ENCODE assay signal across 15 cellular contexts in the genomic region with DNA sequence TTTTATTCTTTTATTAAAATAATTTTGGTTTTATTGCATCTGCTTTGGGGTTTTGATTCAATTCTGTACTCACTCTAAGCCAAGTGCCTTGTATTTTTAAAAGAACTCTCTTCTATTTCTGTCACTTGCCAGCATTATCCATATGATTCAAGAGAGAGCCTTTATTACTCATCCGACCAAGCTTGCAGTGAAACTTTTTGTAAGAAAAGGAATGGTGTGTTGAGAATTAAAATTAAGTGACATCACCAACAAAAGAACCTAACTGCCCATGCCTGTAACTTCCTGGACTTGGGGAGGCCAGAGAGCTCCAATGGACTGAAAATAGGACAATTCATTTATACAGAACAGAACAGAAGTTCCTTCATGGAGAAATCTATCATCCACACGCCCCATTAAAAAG. TPM values are rescaled to one million over a fixed set of nuclear protein-coding genes. Genes with fewer than 3 reads are reported as not detected.
A peak's percentile ranks its signal among the peaks of the same experiment; 100 is the strongest.
DNase-seq lines count a peak whose midpoint lies in the region; ATAC-seq and TF ChIP-seq lines count a peak whose summit lies in the region.
"Had no signal": no experiment of that assay in that cellular context is flagged by ENCODE, and none has a peak within 500 bp of the region (broad histone marks: within the 10 kb centered on the region; RNA-seq: fewer than 3 reads in every experiment).

No MANE protein-coding gene starts in this region.

- intact Hi-C loops in natural killer cell (cut with micrococcal nuclease) = no loop called here
- intact Hi-C loops in activated T-helper 2 cell treated with anti-CD3 and anti-CD28 coated beads, Interferon-gamma antibody, Interleukin-2, Interleukin-4, amounts not matched to agents 10 μg/mL and 5 μg/mL and 100 μg/mL, durations not matched to agents 14 hours and 24 hours and 36 hours (cut with micrococcal nuclease) = loop anchor here (1.0 kb wide), 1 partner anchor 22 kb away; no protein-coding TSS in a partner anchor

- in situ Hi-C loops in GM13976 (cut with MboI; ENCODE audit: low sequenced_read_pairs, unreplicated experiment) = loop anchor here (5.0 kb wide), 1 partner anchor 55 kb away; the partner anchor contains the start of gene POC1B

- no peaks in the 10 kb centered on the region for H3K36me3 Mint-ChIP-seq in natural killer cell treated with Interleukin-12 subunit alpha and Interleukin-12 subunit beta and Interleukin-15 and Interleukin-18, amount 100 ng/mL, for 72 hours
- no peaks in the 10 kb centered on the region for H3K36me3 Mint-ChIP-seq in natural killer cell
- H3K36me3 Mint-ChIP-seq in activated T-helper 2 cell treated with anti-CD3 and anti-CD28 coated beads, Interferon-gamma antibody, Interleukin-2, Interleukin-4, amounts not matched to agents 10 μg/mL and 5 μg/mL and 100 μg/mL, durations not matched to agents 14 hours and 24 hours and 36 hours (ENCODE audit: low read depth) = peaks cover 15% of the 10 kb centered on the region

- peaks cover 2% of the 10 kb centered on the region for H3K9me3 Mint-ChIP-seq in natural killer cell treated with Interleukin-12 subunit alpha and Interleukin-12 subunit beta and Interleukin-15 and Interleukin-18, amount 100 ng/mL, for 72 hours
- no peaks in the 10 kb centered on the region for H3K9me3 Mint-ChIP-seq in natural killer cell
- no peaks in the 10 kb centered on the region for H3K9me3 Mint-ChIP-seq in activated T-helper 2 cell treated with anti-CD3 and anti-CD28 coated beads, Interferon-gamma antibody, Interleukin-2, Interleukin-4, amounts not matched to agents 10 μg/mL and 5 μg/mL and 100 μg/mL, durations not matched to agents 14 hours and 24 hours and 36 hours
- H3K9me3 Mint-ChIP-seq: IgD-negative memory B cell had no signal

- no peaks in the 10 kb centered on the region for H3K27me3 Mint-ChIP-seq in natural killer cell treated with Interleukin-12 subunit alpha and Interleukin-12 subunit beta and Interleukin-15 and Interleukin-18, amount 100 ng/mL, for 72 hours
- no peaks in the 10 kb centered on the region for H3K27me3 Mint-ChIP-seq in natural killer cell (ENCODE audit: low read depth in 2 of 2)
- no peaks in the 10 kb centered on the region for H3K27me3 Mint-ChIP-seq in activated T-helper 2 cell treated with anti-CD3 and anti-CD28 coated beads, Interferon-gamma antibody, Interleukin-2, Interleukin-4, amounts not matched to agents 10 μg/mL and 5 μg/mL and 100 μg/mL, durations not matched to agents 14 hours and 24 hours and 36 hours (ENCODE audit: low read depth)
- H3K27me3 Mint-ChIP-seq: B cell, IgD-negative memory B cell, progenitor cell of endocrine pancreas had no signal

- H3K4me3 Mint-ChIP-seq in natural killer cell treated with Interleukin-12 subunit alpha and Interleukin-12 subunit beta and Interleukin-15 and Interleukin-18, amount 100 ng/mL, for 72 hours = peak overlapping the region; percentile 76
- H3K4me3 Mint-ChIP-seq in natural killer cell = no peak overlapping the region
- no peak overlapping the region for H3K4me3 Mint-ChIP-seq in activated T-helper 2 cell treated with anti-CD3 and anti-CD28 coated beads, Interferon-gamma antibody, Interleukin-2, Interleukin-4, amounts not matched to agents 10 μg/mL and 5 μg/mL and 100 μg/mL, durations not matched to agents 14 hours and 24 hours and 36 hours (ENCODE audit: low read depth)
- H3K4me3 Mint-ChIP-seq: B cell, IgD-negative memory B cell had no signal

- H3K27ac Mint-ChIP-seq in natural killer cell treated with Interleukin-12 subunit alpha and Interleukin-12 subunit beta and Interleukin-15 and Interleukin-18, amount 100 ng/mL, for 72 hours = peak overlapping the region; percentile 82 to 87
- no peak overlapping the region for H3K27ac Mint-ChIP-seq in natural killer cell
- peak overlapping the region; percentile 59 for H3K27ac Mint-ChIP-seq in activated T-helper 2 cell treated with anti-CD3 and anti-CD28 coated beads, Interferon-gamma antibody, Interleukin-2, Interleukin-4, amounts not matched to agents 10 μg/mL and 5 μg/mL and 100 μg/mL, durations not matched to agents 14 hours and 24 hours and 36 hours
- H3K27ac Mint-ChIP-seq: B cell, IgD-negative memory B cell, progenitor cell of endocrine pancreas had no signal

- ATAC-seq in natural killer cell treated with Interleukin-12 subunit alpha and Interleukin-12 subunit beta and Interleukin-15 and Interleukin-18, amount 100 ng/mL, for 72 hours = peak; percentile 21 to 56
- no peak for ATAC-seq in natural killer cell

- no peak for DNase-seq in natural killer cell treated with Interleukin-12 subunit alpha and Interleukin-12 subunit beta and Interleukin-15 and Interleukin-18, amount 100 ng/mL, for 72 hours (ENCODE audit: low spot score)
- no peak for DNase-seq in natural killer cell
- DNase-seq in activated T-helper 2 cell treated with anti-CD3 and anti-CD28 coated beads, Interferon-gamma antibody, Interleukin-2, Interleukin-4, amounts not matched to agents 10 μg/mL and 5 μg/mL and 100 μg/mL, durations not matched to agents 14 hours and 24 hours and 36 hours (ENCODE audit: low spot score) = no peak
- DNase-seq in foreskin fibroblast = peak; percentile 69 to 85
- DNase-seq in GM13976 (ENCODE audit: low spot score) = no peak
- no peak for DNase-seq in NCI-H2171 treated with DMSO at 0.1 percent for 48 hours (lab: John Stamatoyannopoulos, UW)
- DNase-seq in NCI-H2227 treated with DMSO at 0.1 percent for 48 hours (lab: John Stamatoyannopoulos, UW) = no peak
- no peak for DNase-seq in GM10266 (ENCODE audit: extremely low spot score)
- DNase-seq: mesendoderm, NCI-H1417 treated with DMSO at 0.1 percent for 48 hours, NCI-H526 treated with DMSO at 0.1 percent for 48 hours, SHP77 had no signal

- TF ChIP-seq CTCF in natural killer cell (IDR thresholded peaks at IDR 0.05) = no peak
- TF ChIP-seq CTCF in foreskin fibroblast (IDR thresholded peaks at IDR 0.05; ENCODE audit: low read depth, low read length) = no peak
- no peak for TF ChIP-seq CTCF in GM13976 (IDR thresholded peaks at IDR 0.05; ENCODE audit: borderline replicate concordance, control extremely low read depth, extremely low read depth, insufficient read depth, missing control alignments)
- no peak for TF ChIP-seq CTCF in GM10266 (IDR thresholded peaks at IDR 0.05; ENCODE audit: control insufficient read depth, insufficient read depth, low read depth, missing control alignments)

- no peak overlapping the region for H3K4me3 ChIP-seq in foreskin fibroblast (ENCODE audit: low read depth in 1 of 2, low read length in 2 of 2)

- peaks cover 50 to 69% of the 10 kb centered on the region in 2 donors for H3K4me1 Mint-ChIP-seq in natural killer cell treated with Interleukin-12 subunit alpha and Interleukin-12 subunit beta and Interleukin-15 and Interleukin-18, amount 100 ng/mL, for 72 hours (ENCODE audit: low read depth in 2 of 2)
- H3K4me1 Mint-ChIP-seq in natural killer cell = peaks cover 53 to 61% of the 10 kb centered on the region in 2 donors
- peaks cover 52% of the 10 kb centered on the region for H3K4me1 Mint-ChIP-seq in activated T-helper 2 cell treated with anti-CD3 and anti-CD28 coated beads, Interferon-gamma antibody, Interleukin-2, Interleukin-4, amounts not matched to agents 10 μg/mL and 5 μg/mL and 100 μg/mL, durations not matched to agents 14 hours and 24 hours and 36 hours (ENCODE audit: low read depth)

RNA-seq across cellular contexts. Expression of gene GALNT4, which starts 52.1 kb away (rescaled TPM):
- total RNA-seq in natural killer cell treated with Interleukin-12 subunit alpha and Interleukin-12 subunit beta and Interleukin-15 and Interleukin-18, amount 100 ng/mL, for 72 hours = 10 to 100 TPM; 34.9 TPM
- 10 to 100 TPM; 14.3 to 19.9 (median 18.7) TPM for total RNA-seq in natural killer cell
- 8.8 and 9.1 TPM in 2 replicates for total RNA-seq in activated T-helper 2 cell treated with anti-CD3 and anti-CD28 coated beads, Interferon-gamma antibody, Interleukin-2, Interleukin-4, amounts not matched to agents 10 μg/mL and 5 μg/mL and 100 μg/mL, durations not matched to agents 14 hours and 24 hours and 36 hours

RNA-seq across cellular contexts. Expression of gene POC1B, which starts 53.3 kb away (rescaled TPM):
- total RNA-seq in natural killer cell treated with Interleukin-12 subunit alpha and Interleukin-12 subunit beta and Interleukin-15 and Interleukin-18, amount 100 ng/mL, for 72 hours = 10 to 100 TPM; 61.3 to 76.3 TPM
- total RNA-seq in natural killer cell = 10 to 100 TPM; 29.8 to 40.9 (median 38.0) TPM
- 24.8 and 25.5 TPM in 2 replicates for total RNA-seq in activated T-helper 2 cell treated with anti-CD3 and anti-CD28 coated beads, Interferon-gamma antibody, Interleukin-2, Interleukin-4, amounts not matched to agents 10 μg/mL and 5 μg/mL and 100 μg/mL, durations not matched to agents 14 hours and 24 hours and 36 hours

Comparison
In these comparisons a context has a peak if more than half of its experiments do, and no peak if none do; other contexts are left out.
1. ATAC-seq: peak in natural killer cell treated with Interleukin-12 subunit alpha and Interleukin-12 subunit beta and Interleukin-15 and Interleukin-18, amount 100 ng/mL, for 72 hours (2 of 2); none in natural killer cell (0 of 3).
2. H3K27ac Mint-ChIP-seq: peak in natural killer cell treated with Interleukin-12 subunit alpha and Interleukin-12 subunit beta and Interleukin-15 and Interleukin-18, amount 100 ng/mL, for 72 hours (2 of 2) and activated T-helper 2 cell treated with anti-CD3 and anti-CD28 coated beads, Interferon-gamma antibody, Interleukin-2, Interleukin-4, amounts not matched to agents 10 μg/mL and 5 μg/mL and 100 μg/mL, durations not matched to agents 14 hours and 24 hours and 36 hours (single experiment); none in natural killer cell (0 of 2).
3. DNase-seq: peak in foreskin fibroblast (2 of 2); none in natural killer cell treated with Interleukin-12 subunit alpha and Interleukin-12 subunit beta and Interleukin-15 and Interleukin-18, amount 100 ng/mL, for 72 hours (single experiment), natural killer cell (single experiment), activated T-helper 2 cell treated with anti-CD3 and anti-CD28 coated beads, Interferon-gamma antibody, Interleukin-2, Interleukin-4, amounts not matched to agents 10 μg/mL and 5 μg/mL and 100 μg/mL, durations not matched to agents 14 hours and 24 hours and 36 hours (single experiment), GM13976 (single experiment), NCI-H2171 treated with DMSO at 0.1 percent for 48 hours (single experiment), NCI-H2227 treated with DMSO at 0.1 percent for 48 hours (single experiment) and GM10266 (single experiment).